9 cellular contexts compared by ENCODE assay signal in the genomic region with DNA sequence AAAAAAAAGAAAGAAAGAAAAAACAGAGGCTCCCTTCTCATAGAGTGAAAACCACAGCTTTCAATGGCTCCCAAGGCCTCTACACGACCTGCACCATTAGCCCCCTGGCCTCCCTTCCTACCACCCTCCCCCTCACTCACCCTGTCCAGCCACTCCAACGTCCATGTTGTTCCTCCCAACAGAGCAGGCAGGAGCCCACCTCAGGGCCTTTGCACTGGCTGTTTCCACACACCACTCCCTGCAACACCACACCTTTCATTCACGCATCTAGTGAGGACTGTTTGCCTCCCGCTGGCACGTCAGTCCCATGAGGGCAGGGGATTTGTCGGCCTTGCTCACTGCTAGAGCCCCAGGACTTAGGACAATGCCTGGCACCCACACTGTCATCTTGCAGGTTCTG. TPM values are rescaled to one million over a fixed set of nuclear protein-coding genes. Genes with fewer than 3 reads are reported as not detected.
"Had no signal": no experiment of that assay in that cellular context is flagged by ENCODE, and none has a peak within 500 bp of the region (broad histone marks: within the 10 kb centered on the region; RNA-seq: fewer than 3 reads in every experiment).

No MANE protein-coding gene starts in this region.

- H3K9me3 ChIP-seq: HAP-1 had no signal

- H3K36me3 ChIP-seq: HAP-1 had no signal

- DNase-seq: H7, KG1 had no signal

- H3K4me1 ChIP-seq: HAP-1 had no signal

- FAIRE-seq: HepG2, K562 had no signal

- H3K4me2 ChIP-seq: GM23338 had no signal

- H3K27ac ChIP-seq: HL-60 had no signal

- H2AFZ ChIP-seq: GM23338 had no signal

- ATAC-seq: GM23338 had no signal

- H3K4me3 ChIP-seq: GM23338, HAP-1, K562 had no signal

RNA-seq across cellular contexts. Expression of gene GRM4, which starts 39.5 kb away (rescaled TPM):
- total RNA-seq: H4, HepG2, HT1080 had no signal
- polyA plus RNA-seq: HepG2, K562 had no signal
